Comparison of ENCODE assay signal across 19 cellular contexts in the genomic region with DNA sequence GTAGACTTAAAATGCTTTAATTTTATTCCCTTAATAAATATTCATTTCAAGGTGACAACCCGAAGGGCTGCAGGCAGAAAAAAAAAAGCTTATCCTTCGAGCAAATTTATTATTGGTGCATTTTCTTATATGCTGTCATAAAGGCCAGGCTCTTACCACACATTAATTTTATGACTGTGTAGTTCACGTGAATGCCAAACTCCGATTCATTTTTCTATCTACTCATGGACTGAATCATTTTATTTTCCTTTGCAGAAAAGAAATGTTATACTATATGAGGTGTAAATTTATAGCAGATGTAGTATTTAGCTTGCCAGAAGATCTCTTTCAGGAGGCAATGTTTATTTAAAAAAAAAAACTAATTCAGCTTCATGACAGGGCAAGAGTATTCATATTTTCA.
"Had no signal": no experiment of that assay in that cellular context is flagged by ENCODE, and none has a peak within 500 bp of the region (broad histone marks: within the 10 kb centered on the region; RNA-seq: fewer than 3 reads in every experiment).

No MANE protein-coding gene starts in this region.

- H3K36me3 ChIP-seq: ascending aorta, esophagus muscularis mucosa, left ventricle myocardium inferior, neural progenitor cell, thoracic aorta, vagina had no signal

- H3K27ac ChIP-seq: ascending aorta, esophagus muscularis mucosa, left ventricle myocardium inferior, neural progenitor cell, thoracic aorta, vagina, VCaP had no signal

- H3K4me1 ChIP-seq: ascending aorta, left ventricle myocardium inferior, neural progenitor cell, vagina had no signal

- H3K4me3 ChIP-seq: ascending aorta, esophagus muscularis mucosa, left ventricle myocardium inferior, neural progenitor cell, thoracic aorta, vagina had no signal

- H3K27me3 ChIP-seq: ascending aorta, neural progenitor cell, vagina had no signal

- DNase-seq: activated CD4-positive, alpha-beta T cell treated with anti-CD3 and anti-CD28 coated beads, Interleukin-2, amount 10 ng/mL, durations not matched to agents 7 days and 5 days; activated CD4-positive, CD25-positive, alpha-beta regulatory T cell treated with anti-CD3 and anti-CD28 coated beads, Interleukin-2, amount 50 U/mL, for 72 hours; activated CD8-positive, alpha-beta T cell treated with anti-CD3 and anti-CD28 coated beads, Interleukin-2, amount 10 ng/mL, durations not matched to agents 7 days and 5 days; activated gamma-delta T cell; activated naive CD4-positive, alpha-beta T cell treated with anti-CD3 and anti-CD28 coated beads, Interleukin-2, amount 50 U/mL, for 16 hours; activated naive CD8-positive, alpha-beta T cell treated with anti-CD3 and anti-CD28 coated beads, Interleukin-2, amount 50 U/mL, for 24 hours; central memory CD4-positive, alpha-beta T cell; effector memory CD4-positive, alpha-beta T cell; left ventricle myocardium inferior; naive thymus-derived CD8-positive, alpha-beta T cell; retina; stimulated activated CD4-positive, alpha-beta T cell treated with anti-CD3 and anti-CD28 coated beads, Interleukin-4, amount 100 ng/mL, for 1 hour; stimulated activated naive CD4-positive, alpha-beta T cell had no signal

- H3K9me3 ChIP-seq: ascending aorta, esophagus muscularis mucosa, left ventricle myocardium inferior, thoracic aorta, vagina had no signal

- ATAC-seq: activated CD8-positive, alpha-beta T cell treated with anti-CD3 and anti-CD28 coated beads, Interleukin-2, amount 10 ng/mL, durations not matched to agents 7 days and 5 days; activated naive CD8-positive, alpha-beta T cell treated with anti-CD3 and anti-CD28 coated beads, Interleukin-2, amount 50 U/mL, for 24 hours; naive thymus-derived CD8-positive, alpha-beta T cell had no signal
